Comparison of ENCODE assay signal across 8 cellular contexts in genomic region chr3:194685723-194686413, GRCh38. TPM values are rescaled to one million over a fixed set of nuclear protein-coding genes. Genes with fewer than 3 reads are reported as not detected.
DNase-seq lines count a peak whose midpoint lies in the region; ATAC-seq and TF ChIP-seq lines count a peak whose summit lies in the region.

A gene with protein sequence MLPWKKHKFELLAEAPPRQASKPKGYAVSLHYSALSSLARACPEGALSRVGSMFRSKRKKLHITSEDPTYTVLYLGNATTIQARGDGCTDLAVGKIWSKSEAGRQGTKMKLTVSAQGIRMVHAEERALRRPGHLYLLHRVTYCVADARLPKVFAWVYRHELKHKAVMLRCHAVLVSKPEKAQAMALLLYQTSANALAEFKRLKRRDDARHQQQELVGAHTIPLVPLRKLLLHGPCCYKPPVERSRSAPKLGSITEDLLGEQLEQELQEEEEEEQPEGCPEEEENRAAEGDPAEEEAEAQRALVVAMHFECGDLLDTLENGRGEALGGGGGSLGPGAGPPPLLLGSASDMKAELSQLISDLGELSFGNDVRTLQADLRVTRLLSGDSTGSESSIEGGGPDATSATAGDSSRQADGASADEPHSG (plus strand): TSS chr3:194685883. CDS start chr3:194686827, 944 bp downstream.

- no peak within 1 kb of the TSS for H4K8ac ChIP-seq in mesenchymal stem cell (ENCODE audit: low read length)

- no peak within 1 kb of the TSS for H2BK5ac ChIP-seq in mesenchymal stem cell (ENCODE audit: low read depth, low read length, poor library complexity, severe bottlenecking)

- H3K36me3 ChIP-seq in A673 (ENCODE audit: insufficient read depth, low read length, poor library complexity, severe bottlenecking) (peaks cover 8% of the 10 kb centered on the region), endodermal cell (ENCODE audit: control insufficient read depth, insufficient read depth, low read length) (no peaks in the 10 kb centered on the region), mesenchymal stem cell (ENCODE audit: control insufficient read depth in 1 of 2, insufficient read depth in 2 of 2, low read depth in 1 of 2, low read length in 2 of 2) (peaks cover 5 to 10% of the 10 kb centered on the region in 2 experiments)

- H3K4me1 ChIP-seq in A673 (ENCODE audit: insufficient read depth, low read length, poor library complexity, severe bottlenecking) (peaks cover 33% of the 10 kb centered on the region), endodermal cell (ENCODE audit: control insufficient read depth, insufficient read depth, low read length) (peaks cover 10% of the 10 kb centered on the region), mesenchymal stem cell (ENCODE audit: control insufficient read depth, insufficient read depth, low read depth, low read length) (peaks cover 41% of the 10 kb centered on the region)

- CTCF ChIA-PET in A673 (lab: Charles Lee) = interaction anchor here (1.9 kb wide), 1 partner anchor 421 kb away, joined by 5 read pairs; no protein-coding TSS in a partner anchor
- CTCF ChIA-PET in activated CD8-positive, alpha-beta memory T cell treated with anti-CD3 and anti-CD28 coated beads, Interleukin-2, amount 10 ng/mL, durations not matched to agents 7 days and 5 days (lab: Charles Lee) = interaction anchor here (0.8 to 6.7 kb wide), 7 partner anchors 14 to 584 kb away, joined by 3 to 80 read pairs (median 4); partner anchors contain the start of genes LSG1, TMEM44 and XXYLT1

- peak within 1 kb of the TSS in 1 of 2 experiments; percentile 43 for H2BK12ac ChIP-seq in mesenchymal stem cell (ENCODE audit: low read length in 2 of 2)

- peaks cover 53% of the 10 kb centered on the region for H3K27me3 Mint-ChIP-seq in activated CD8-positive, alpha-beta memory T cell treated with anti-CD3 and anti-CD28 coated beads, Interleukin-2, amount 10 ng/mL, durations not matched to agents 7 days and 5 days
- peaks cover 26% of the 10 kb centered on the region for H3K27me3 Mint-ChIP-seq in endodermal cell (ENCODE audit: insufficient read depth)

- H3K36me3 Mint-ChIP-seq in activated CD8-positive, alpha-beta memory T cell treated with anti-CD3 and anti-CD28 coated beads, Interleukin-2, amount 10 ng/mL, durations not matched to agents 7 days and 5 days = no peaks in the 10 kb centered on the region
- H3K36me3 Mint-ChIP-seq in endodermal cell (ENCODE audit: low read depth) = no peaks in the 10 kb centered on the region

- H3K9ac ChIP-seq in endodermal cell (ENCODE audit: extremely low read depth, low read length, poor library complexity, severe bottlenecking) (peak within 1 kb of the TSS; percentile 39), mesenchymal stem cell (ENCODE audit: low read length) (peak within 1 kb of the TSS; percentile 91)

- peak within 1 kb of the TSS; percentile 60 for H3K27ac Mint-ChIP-seq in activated CD8-positive, alpha-beta memory T cell treated with anti-CD3 and anti-CD28 coated beads, Interleukin-2, amount 10 ng/mL, durations not matched to agents 7 days and 5 days
- no peak within 1 kb of the TSS for H3K27ac Mint-ChIP-seq in endodermal cell

- H2AK5ac ChIP-seq in mesenchymal stem cell (ENCODE audit: low read length, severe bottlenecking) = no peak within 1 kb of the TSS

- peak within 1 kb of the TSS; percentile 37 to 99 for H3K23ac ChIP-seq in mesenchymal stem cell (ENCODE audit: low read length in 2 of 2)

- DNase-seq in A673 (ENCODE audit: low spot score) = peak; percentile 97
- DNase-seq in HK-2 (ENCODE audit: unreplicated experiment) = peak; percentile 80
- peak; percentile 94 for DNase-seq in NOMO-1 treated with DMSO at 0.1 percent for 48 hours (lab: John Stamatoyannopoulos, UW; ENCODE audit: unreplicated experiment)
- DNase-seq in activated CD8-positive, alpha-beta memory T cell treated with anti-CD3 and anti-CD28 coated beads, Interleukin-2, amount 10 ng/mL, durations not matched to agents 7 days and 5 days = peak; percentile 86
- DNase-seq in endodermal cell = peak; percentile 96
- peak; percentile 95 for DNase-seq in mesenchymal stem cell
- peak; percentile 64 to 72 (median 65) for DNase-seq in stimulated activated CD4-positive, alpha-beta T cell treated with anti-CD3 and anti-CD28 coated beads, TNF-alpha, amount 100 ng/mL, for 48 hours (ENCODE audit: low read depth in 3 of 3)

- peak within 1 kb of the TSS; percentile 92 to 98 for H3K18ac ChIP-seq in mesenchymal stem cell (ENCODE audit: low read depth in 1 of 2, low read length in 2 of 2)

- BruUV-seq in A673 (replicated peaks; lab: Mats Ljungman, UMichigan) = no TSS peak

- H3K4me3 ChIP-seq in A673 (ENCODE audit: low read depth, low read length, poor library complexity, severe bottlenecking) (peak within 1 kb of the TSS; percentile 76), endodermal cell (ENCODE audit: low read length) (peak within 1 kb of the TSS; percentile 83), mesenchymal stem cell (ENCODE audit: insufficient read depth in 1 of 2, low read depth in 1 of 2, low read length in 2 of 2) (peak within 1 kb of the TSS; percentile 63 to 91)

- peak; percentile 40 for ATAC-seq in GM18858 (IDR thresholded peaks at IDR 0.05; ENCODE audit: unreplicated experiment)
- ATAC-seq in activated CD8-positive, alpha-beta memory T cell treated with anti-CD3 and anti-CD28 coated beads, Interleukin-2, amount 10 ng/mL, durations not matched to agents 7 days and 5 days = peak; percentile 67

- H3K27ac ChIP-seq in A673 (ENCODE audit: low read depth, low read length, poor library complexity, severe bottlenecking) (peak within 1 kb of the TSS; percentile 62), endodermal cell (ENCODE audit: low read depth, low read length) (no peak within 1 kb of the TSS), mesenchymal stem cell (ENCODE audit: low read length, poor library complexity, severe bottlenecking) (no peak within 1 kb of the TSS)

- peak within 1 kb of the TSS; percentile 72 for H3K4me3 Mint-ChIP-seq in activated CD8-positive, alpha-beta memory T cell treated with anti-CD3 and anti-CD28 coated beads, Interleukin-2, amount 10 ng/mL, durations not matched to agents 7 days and 5 days
- H3K4me3 Mint-ChIP-seq in endodermal cell = peak within 1 kb of the TSS; percentile 70

- POLR2A ChIA-PET in A673 (lab: Charles Lee; ENCODE audit: low non-redundant PET) = interaction anchor here (0.7 to 1.0 kb wide), 2 partner anchors 11 to 497 kb away, joined by 3 to 4 read pairs; no protein-coding TSS in a partner anchor

- TF ChIP-seq CTCF in A673 (conservative IDR thresholded peaks at IDR 0.05; ENCODE audit: low read depth, low read length) (0 out of 2 replicates have a peak, but pooled peaks have one; percentile 24), endodermal cell (conservative IDR thresholded peaks at IDR 0.05) (peak; percentile 47)

- H3K79me1 ChIP-seq in mesenchymal stem cell (replicated peaks; ENCODE audit: low read length, poor library complexity, severe bottlenecking) = peaks cover 1% of the 10 kb centered on the region

- no peaks in the 10 kb centered on the region for H3K27me3 ChIP-seq in A673 (replicated peaks; ENCODE audit: insufficient read depth, low read depth, low read length, poor library complexity)
- peaks cover 35% of the 10 kb centered on the region for H3K27me3 ChIP-seq in endodermal cell (ENCODE audit: control insufficient read depth, insufficient read depth, low read length, poor library complexity, severe bottlenecking)
- peaks cover 0 to 32% of the 10 kb centered on the region in 2 experiments for H3K27me3 ChIP-seq in mesenchymal stem cell (ENCODE audit: control insufficient read depth in 1 of 2, insufficient read depth in 1 of 2, low read length in 2 of 2)

- 0 to 1% methylated on average over 30 to 69 of the region's 69 CpGs for WGBS in endodermal cell (ENCODE audit: insufficient coverage in 1 of 2, insufficient read length in 1 of 2), 2 experiments
- under 1% methylated on average over 67 of the region's 69 CpGs for WGBS in mesenchymal stem cell

- no peaks in the 10 kb centered on the region for H3K9me3 Mint-ChIP-seq in activated CD8-positive, alpha-beta memory T cell treated with anti-CD3 and anti-CD28 coated beads, Interleukin-2, amount 10 ng/mL, durations not matched to agents 7 days and 5 days (ENCODE audit: low read depth)
- H3K9me3 Mint-ChIP-seq in endodermal cell = no peaks in the 10 kb centered on the region

- no peak within 1 kb of the TSS for H2BK15ac ChIP-seq in mesenchymal stem cell (ENCODE audit: low read depth, poor library complexity, severe bottlenecking)

- H3K9me3 ChIP-seq in A673 (ENCODE audit: low read depth, low read length, poor library complexity, severe bottlenecking) (no peaks in the 10 kb centered on the region), endodermal cell (ENCODE audit: control insufficient read depth, low read length) (no peaks in the 10 kb centered on the region), mesenchymal stem cell (ENCODE audit: control insufficient read depth, low read length) (no peaks in the 10 kb centered on the region)

- peak within 1 kb of the TSS; percentile 62 for H2AFZ ChIP-seq in mesenchymal stem cell (ENCODE audit: low read depth, low read length)

- H4K91ac ChIP-seq in mesenchymal stem cell (ENCODE audit: low read length) = peak within 1 kb of the TSS; percentile 88

- H3K14ac ChIP-seq in mesenchymal stem cell (ENCODE audit: low read length in 2 of 2) = peak within 1 kb of the TSS; percentile 45 to 57

- peak within 1 kb of the TSS; percentile 71 to 73 for H3K4ac ChIP-seq in mesenchymal stem cell (ENCODE audit: low read depth in 1 of 2, low read length in 2 of 2)

- intact Hi-C loops in A673 (cut with micrococcal nuclease; ENCODE audit: unreplicated experiment) = loop anchor here (5.0 to 10.0 kb wide), 3 partner anchors 186 to 759 kb away; partner anchors contain the start of gene ACAP2

- H3K4me1 Mint-ChIP-seq in activated CD8-positive, alpha-beta memory T cell treated with anti-CD3 and anti-CD28 coated beads, Interleukin-2, amount 10 ng/mL, durations not matched to agents 7 days and 5 days = peaks cover 62% of the 10 kb centered on the region
- peaks cover 28% of the 10 kb centered on the region for H3K4me1 Mint-ChIP-seq in endodermal cell

- H2BK120ac ChIP-seq in mesenchymal stem cell (ENCODE audit: low read depth, low read length) = peak within 1 kb of the TSS; percentile 42

- peak within 1 kb of the TSS; percentile 95 for H3K4me2 ChIP-seq in mesenchymal stem cell (ENCODE audit: low read length, poor library complexity, severe bottlenecking)

RNA-seq across cellular contexts. Expression of the gene that starts here (rescaled TPM):
- 29.7 and 38.7 TPM in 2 replicates for total RNA-seq in A673 (2021)
- total RNA-seq in activated CD8-positive, alpha-beta memory T cell treated with anti-CD3 and anti-CD28 coated beads, Interleukin-2, amount 10 ng/mL, durations not matched to agents 7 days and 5 days = 10 to 100 TPM in 1 of 2 experiments, 1 to 10 TPM in 1; 1.6 to 10.0 TPM
- 1 to 10 TPM in 1 of 2 donors, under 1 TPM in 1; 0.58 to 4.4 TPM for total RNA-seq in endodermal cell
- 6.2 TPM for polyA plus RNA-seq in endodermal cell (2013, experiment 1 of 2)
- polyA plus RNA-seq in endodermal cell (2013, experiment 2 of 2) = 5.7 TPM
- 15.4 TPM for polyA plus RNA-seq in mesenchymal stem cell (2013, experiment 1 of 2)
- polyA plus RNA-seq in mesenchymal stem cell (2013, experiment 2 of 2) = 15.3 TPM
